ENCODE assay signal across 23 cellular contexts in the genomic region with DNA sequence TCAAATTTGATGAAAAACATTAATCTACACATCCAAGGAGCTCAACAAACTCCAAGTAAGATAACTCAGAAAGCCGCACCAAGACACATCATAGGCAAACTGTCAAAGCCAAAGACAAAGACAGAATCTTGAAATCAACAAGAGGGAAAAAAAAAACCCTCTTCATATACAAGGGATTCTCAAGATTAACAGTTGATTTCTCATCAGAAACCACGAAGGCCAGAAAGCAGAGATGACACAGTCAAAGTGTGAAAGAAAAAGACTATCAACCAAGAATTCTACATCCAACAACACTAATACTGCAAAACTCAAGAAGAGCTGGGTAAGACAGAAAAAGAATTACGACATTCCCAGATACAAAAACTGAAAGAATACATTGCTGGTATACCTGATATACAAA.
"Had no signal": no experiment of that assay in that cellular context is flagged by ENCODE, and none has a peak within 500 bp of the region (broad histone marks: within the 10 kb centered on the region; RNA-seq: fewer than 3 reads in every experiment).

No MANE protein-coding gene starts in this region.

- H3K4me3 ChIP-seq: ascending aorta, body of pancreas, PC-9 had no signal

- H3K9ac ChIP-seq: KMS-11 had no signal

- H3K27ac ChIP-seq: ascending aorta, body of pancreas, KMS-11, PC-9 had no signal

- ATAC-seq: activated CD4-positive, CD25-positive, alpha-beta regulatory T cell treated with anti-CD3 and anti-CD28 coated beads, Interleukin-2, amount 50 U/mL, for 24 hours; activated CD8-positive, alpha-beta memory T cell treated with anti-CD3 and anti-CD28 coated beads, Interleukin-2, amount 10 ng/mL, durations not matched to agents 7 days and 5 days; body of pancreas had no signal

- H3K27me3 ChIP-seq: ascending aorta, body of pancreas had no signal

- H3K27me3 Mint-ChIP-seq: activated CD8-positive, alpha-beta memory T cell treated with anti-CD3 and anti-CD28 coated beads, Interleukin-2, amount 10 ng/mL, durations not matched to agents 7 days and 5 days; activated T-cell treated with anti-CD3 and anti-CD28 coated beads, Interleukin-2, amount 50 U/mL, for 24 hours; central memory CD8-positive, alpha-beta T cell had no signal

- H3K4me3 Mint-ChIP-seq: activated CD8-positive, alpha-beta memory T cell treated with anti-CD3 and anti-CD28 coated beads, Interleukin-2, amount 10 ng/mL, durations not matched to agents 7 days and 5 days; activated T-cell treated with anti-CD3 and anti-CD28 coated beads, Interleukin-2, amount 50 U/mL, for 24 hours; central memory CD8-positive, alpha-beta T cell; T-helper 1 cell treated with Interleukin-12 subunit alpha and Interleukin-12 subunit beta and Interleukin-4 antibody, amounts not matched to agents 30 μg/mL and 1 μg/mL, for 36 hours had no signal

- H3K27ac Mint-ChIP-seq: activated CD8-positive, alpha-beta memory T cell treated with anti-CD3 and anti-CD28 coated beads, Interleukin-2, amount 10 ng/mL, durations not matched to agents 7 days and 5 days; activated T-cell treated with anti-CD3 and anti-CD28 coated beads, Interleukin-2, amount 50 U/mL, for 24 hours; activated T-helper 2 cell treated with anti-CD3 and anti-CD28 coated beads, Interferon-gamma antibody, Interleukin-2, Interleukin-4, amounts not matched to agents 10 μg/mL and 5 μg/mL and 100 μg/mL, durations not matched to agents 14 hours and 24 hours and 36 hours; T-helper 1 cell treated with Interleukin-12 subunit alpha and Interleukin-12 subunit beta and Interleukin-4 antibody, amounts not matched to agents 30 μg/mL and 1 μg/mL, for 36 hours had no signal

- H3K4me2 ChIP-seq: KMS-11, PC-9 had no signal

- DNase-seq: activated CD4-positive, alpha-beta T cell treated with anti-CD3 and anti-CD28 coated beads for 48 hours; activated CD4-positive, alpha-beta T cell treated with anti-CD3 and anti-CD28 coated beads, Interleukin-2, amount 50 U/mL, for 48 hours; activated CD8-positive, alpha-beta memory T cell treated with anti-CD3 and anti-CD28 coated beads, Interleukin-2, amount 10 ng/mL, durations not matched to agents 7 days and 5 days; activated gamma-delta T cell treated with Interleukin-2 at 50 U/mL for 16 hours; activated naive CD4-positive, alpha-beta T cell treated with anti-CD3 and anti-CD28 coated beads, Interleukin-2, amount 50 U/mL, for 16 hours; activated T-cell treated with anti-CD3 and anti-CD28 coated beads, Interleukin-2, amount 50 U/mL, for 24 hours; amniotic stem cell; body of pancreas; MM.1S; NCI-H1105 treated with DMSO at 0.1 percent for 48 hours; NCI-H1436 treated with DMSO at 0.1 percent for 48 hours; NCI-H187; NCI-H2081; NCI-H446; NCI-H524; PC-9; SHP77 treated with DMSO at 0.1 percent for 48 hours had no signal

- H3K4me1 Mint-ChIP-seq: activated CD8-positive, alpha-beta memory T cell treated with anti-CD3 and anti-CD28 coated beads, Interleukin-2, amount 10 ng/mL, durations not matched to agents 7 days and 5 days; central memory CD8-positive, alpha-beta T cell had no signal

- H3K4me1 ChIP-seq: ascending aorta had no signal
